ENCODE assay signal across 8 cellular contexts in the genomic region with DNA sequence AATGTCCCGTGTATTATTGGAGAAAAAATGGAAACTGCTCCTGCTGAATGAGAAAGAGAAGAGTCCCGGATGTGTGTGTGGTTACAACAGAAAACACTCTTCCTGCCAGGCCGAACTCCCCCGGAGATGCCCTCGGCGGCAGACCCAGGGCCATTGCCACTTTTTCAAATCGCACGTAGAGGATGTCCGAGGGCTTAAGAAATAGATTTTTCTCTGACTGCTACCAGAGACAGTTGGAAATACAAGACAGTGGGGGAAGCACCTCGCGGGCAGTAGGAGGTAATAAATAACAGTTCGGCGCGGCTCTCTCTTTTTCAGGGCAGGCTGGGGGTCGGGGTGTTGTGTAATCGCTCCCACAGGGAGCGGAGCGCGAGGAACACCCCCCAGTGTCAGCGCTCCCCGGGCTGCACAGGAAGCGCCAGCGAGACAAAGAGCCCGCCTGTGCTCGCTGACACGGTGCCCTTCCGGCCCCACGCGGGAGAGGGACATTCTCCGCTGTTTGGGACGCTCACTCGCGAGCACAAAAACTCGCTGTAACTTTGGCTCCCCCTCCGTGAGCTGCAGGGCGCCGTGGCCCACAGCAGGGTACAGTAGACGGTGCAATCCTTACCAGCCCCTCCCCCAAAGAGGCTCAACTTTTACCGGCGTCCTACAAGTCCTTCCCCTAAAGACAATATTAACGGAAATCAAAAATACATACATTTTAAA. TPM values are rescaled to one million over a fixed set of nuclear protein-coding genes. Genes with fewer than 3 reads are reported as not detected.
DNase-seq lines count a peak whose midpoint lies in the region; ATAC-seq and TF ChIP-seq lines count a peak whose summit lies in the region.

No MANE protein-coding gene starts in this region.

- H3K4me3 Mint-ChIP-seq in naive thymus-derived CD8-positive, alpha-beta T cell = peak overlapping the region; percentile 96 to 100 (median 99)

- H3K36me3 ChIP-seq in fibroblast of lung (ENCODE audit: control insufficient read depth, insufficient read depth, low read length) = no peaks in the 10 kb centered on the region

- peaks cover 26 to 63% (median 49%) of the 10 kb centered on the region in 4 donors for H3K4me1 Mint-ChIP-seq in naive thymus-derived CD8-positive, alpha-beta T cell

- peak; percentile 64 for DNase-seq in CD1c-positive myeloid dendritic cell (ENCODE audit: extremely low spot score)
- DNase-seq in GM19240 (ENCODE audit: insufficient read length, low spot score) = peak; percentile 34
- peak; percentile 45 for DNase-seq in activated T-helper 1 cell treated with Interleukin-2 at 50 U/mL for 16 hours (ENCODE audit: low read depth)
- DNase-seq in fibroblast of lung (ENCODE audit: low read depth in 2 of 2) = peak; percentile 81 to 86
- DNase-seq in naive thymus-derived CD8-positive, alpha-beta T cell = peak; percentile 53 to 77 (median 63)
- DNase-seq in stimulated activated naive CD8-positive, alpha-beta T cell treated with anti-CD3 and anti-CD28 coated beads, Interleukin-15, Interleukin-2, amounts not matched to agents 100 U/mL and 50 U/mL, for 24 hours = peak; percentile 75

- no peak overlapping the region for H2AFZ ChIP-seq in fibroblast of lung (ENCODE audit: low read length)

- no peaks in the 10 kb centered on the region for H3K9me3 Mint-ChIP-seq in naive thymus-derived CD8-positive, alpha-beta T cell

- peak overlapping the region; percentile 29 for H3K4me2 ChIP-seq in fibroblast of lung (ENCODE audit: extremely low read depth, insufficient read depth, low read length)

- peak overlapping the region; percentile 98 to 100 (median 98) for H3K27ac Mint-ChIP-seq in naive thymus-derived CD8-positive, alpha-beta T cell

- POLR2A ChIA-PET in naive thymus-derived CD8-positive, alpha-beta T cell (lab: Charles Lee) = interaction anchor here (0.7 to 1.7 kb wide), 7 partner anchors 8 to 1056 kb away, joined by 3 to 8 read pairs (median 4); a partner anchor contains a TSS

- peak; percentile 58 for ATAC-seq in HG03439 (IDR thresholded peaks at IDR 0.05; ENCODE audit: unreplicated experiment)
- peak; percentile 76 to 77 for ATAC-seq in naive thymus-derived CD8-positive, alpha-beta T cell
- peak; percentile 71 for ATAC-seq in stimulated activated naive CD8-positive, alpha-beta T cell treated with anti-CD3 and anti-CD28 coated beads, Interleukin-15, Interleukin-2, amounts not matched to agents 100 U/mL and 50 U/mL, for 24 hours

- peak overlapping the region; percentile 62 to 89 (median 78) for H3K4me3 ChIP-seq in fibroblast of lung (replicated peaks in 1 of 4; ENCODE audit: control extremely low read depth in 1 of 4, insufficient read depth in 1 of 4, low read depth in 3 of 4, low read length in 4 of 4)

- peak overlapping the region; percentile 89 for H3K27ac ChIP-seq in fibroblast of lung (ENCODE audit: insufficient read depth, low read length)

- H3K27me3 Mint-ChIP-seq in naive thymus-derived CD8-positive, alpha-beta T cell = no peaks in the 10 kb centered on the region

- peak overlapping the region; percentile 70 for H3K9ac ChIP-seq in fibroblast of lung (ENCODE audit: insufficient read depth, low read length)

- H3K27me3 ChIP-seq in fibroblast of lung (ENCODE audit: control insufficient read depth, insufficient read depth, low read length) = no peaks in the 10 kb centered on the region

- H4K20me1 ChIP-seq in fibroblast of lung (ENCODE audit: control insufficient read depth, extremely low read depth, insufficient read depth, low read length) = no peaks in the 10 kb centered on the region

- no peak for TF ChIP-seq CTCF in fibroblast of lung (conservative IDR thresholded peaks at IDR 0.05 in 1 of 2, IDR thresholded peaks at IDR 0.05 in 1 of 2; ENCODE audit: low read depth in 1 of 2, low read length in 2 of 2)

- H3K79me2 ChIP-seq in fibroblast of lung (ENCODE audit: control insufficient read depth, insufficient read depth, low read length) = peaks cover 46% of the 10 kb centered on the region

- H3K4me1 ChIP-seq in fibroblast of lung (ENCODE audit: control insufficient read depth, extremely low read depth, insufficient read depth, low read length) = peaks cover 6% of the 10 kb centered on the region

- H3K9me3 ChIP-seq in fibroblast of lung (ENCODE audit: control insufficient read depth, insufficient read depth, low read depth, low read length) = no peaks in the 10 kb centered on the region

- peaks cover 0 to 6% (median 0%) of the 10 kb centered on the region in 3 donors for H3K36me3 Mint-ChIP-seq in naive thymus-derived CD8-positive, alpha-beta T cell

TF ChIP-seq in PFSK-1, 5 proteins besides CTCF, POLR2A, EP300 and RAD21:
- no peak for TF ChIP-seq FOXP2 (optimal IDR thresholded peaks at IDR 0.05; ENCODE audit: borderline replicate concordance, extremely low read depth, extremely low read length, insufficient read depth)
- TF ChIP-seq, protein P1, sequence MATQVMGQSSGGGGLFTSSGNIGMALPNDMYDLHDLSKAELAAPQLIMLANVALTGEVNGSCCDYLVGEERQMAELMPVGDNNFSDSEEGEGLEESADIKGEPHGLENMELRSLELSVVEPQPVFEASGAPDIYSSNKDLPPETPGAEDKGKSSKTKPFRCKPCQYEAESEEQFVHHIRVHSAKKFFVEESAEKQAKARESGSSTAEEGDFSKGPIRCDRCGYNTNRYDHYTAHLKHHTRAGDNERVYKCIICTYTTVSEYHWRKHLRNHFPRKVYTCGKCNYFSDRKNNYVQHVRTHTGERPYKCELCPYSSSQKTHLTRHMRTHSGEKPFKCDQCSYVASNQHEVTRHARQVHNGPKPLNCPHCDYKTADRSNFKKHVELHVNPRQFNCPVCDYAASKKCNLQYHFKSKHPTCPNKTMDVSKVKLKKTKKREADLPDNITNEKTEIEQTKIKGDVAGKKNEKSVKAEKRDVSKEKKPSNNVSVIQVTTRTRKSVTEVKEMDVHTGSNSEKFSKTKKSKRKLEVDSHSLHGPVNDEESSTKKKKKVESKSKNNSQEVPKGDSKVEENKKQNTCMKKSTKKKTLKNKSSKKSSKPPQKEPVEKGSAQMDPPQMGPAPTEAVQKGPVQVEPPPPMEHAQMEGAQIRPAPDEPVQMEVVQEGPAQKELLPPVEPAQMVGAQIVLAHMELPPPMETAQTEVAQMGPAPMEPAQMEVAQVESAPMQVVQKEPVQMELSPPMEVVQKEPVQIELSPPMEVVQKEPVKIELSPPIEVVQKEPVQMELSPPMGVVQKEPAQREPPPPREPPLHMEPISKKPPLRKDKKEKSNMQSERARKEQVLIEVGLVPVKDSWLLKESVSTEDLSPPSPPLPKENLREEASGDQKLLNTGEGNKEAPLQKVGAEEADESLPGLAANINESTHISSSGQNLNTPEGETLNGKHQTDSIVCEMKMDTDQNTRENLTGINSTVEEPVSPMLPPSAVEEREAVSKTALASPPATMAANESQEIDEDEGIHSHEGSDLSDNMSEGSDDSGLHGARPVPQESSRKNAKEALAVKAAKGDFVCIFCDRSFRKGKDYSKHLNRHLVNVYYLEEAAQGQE (IDR thresholded peaks at IDR 0.05; ENCODE audit: insufficient read depth in 1 of 2, low read depth in 2 of 2, low read length in 2 of 2) = no peak
- peak; percentile 53; the same call in 1 of the 2 replicates for TF ChIP-seq TAF1 (IDR thresholded peaks at IDR 0.05; ENCODE audit: borderline replicate concordance, insufficient read depth, low read length)
- 0 out of 2 replicates have a peak, but pooled peaks have one; percentile 35 for TF ChIP-seq SIN3A (IDR thresholded peaks at IDR 0.05; ENCODE audit: borderline replicate concordance, insufficient read depth, low read length)
- 0 out of 2 replicates have a peak, but pooled peaks have one; percentile 42 for TF ChIP-seq POLR2AphosphoS5 (IDR thresholded peaks at IDR 0.05; ENCODE audit: low read depth, low read length)

RNA-seq across cellular contexts. Expression of a gene that starts 1.1 kb away (rescaled TPM):
- polyA plus RNA-seq in PFSK-1 (2012; ENCODE audit: insufficient read length, low read depth) = 31.5 TPM
- total RNA-seq in fibroblast of lung = 34.7 and 37.8 TPM in 2 replicates
- polyA plus RNA-seq in fibroblast of lung = 17.5 and 18.4 TPM in 2 replicates
- 13.3 and 13.9 TPM in 2 replicates for polyA plus RNA-seq in fibroblast of lung (2012)
- polyA minus RNA-seq in fibroblast of lung (ENCODE audit: low replicate concordance) = 12.7 and 23.8 TPM in 2 replicates
- total RNA-seq in naive thymus-derived CD8-positive, alpha-beta T cell = 10 to 100 TPM; 28.9 to 31.3 TPM
- polyA plus RNA-seq in naive thymus-derived CD8-positive, alpha-beta T cell = 10 to 100 TPM; 19.3 to 25.7 (median 20.5) TPM

Comparison
In these comparisons a context has a peak if more than half of its experiments do, and no peak if none do; other contexts are left out.
1. Peak in every context shown above with its lines: DNase-seq, ATAC-seq, H3K4me3 ChIP-seq and H3K27ac ChIP-seq.